Comparison of ENCODE assay signal across 16 cellular contexts in the genomic region with DNA sequence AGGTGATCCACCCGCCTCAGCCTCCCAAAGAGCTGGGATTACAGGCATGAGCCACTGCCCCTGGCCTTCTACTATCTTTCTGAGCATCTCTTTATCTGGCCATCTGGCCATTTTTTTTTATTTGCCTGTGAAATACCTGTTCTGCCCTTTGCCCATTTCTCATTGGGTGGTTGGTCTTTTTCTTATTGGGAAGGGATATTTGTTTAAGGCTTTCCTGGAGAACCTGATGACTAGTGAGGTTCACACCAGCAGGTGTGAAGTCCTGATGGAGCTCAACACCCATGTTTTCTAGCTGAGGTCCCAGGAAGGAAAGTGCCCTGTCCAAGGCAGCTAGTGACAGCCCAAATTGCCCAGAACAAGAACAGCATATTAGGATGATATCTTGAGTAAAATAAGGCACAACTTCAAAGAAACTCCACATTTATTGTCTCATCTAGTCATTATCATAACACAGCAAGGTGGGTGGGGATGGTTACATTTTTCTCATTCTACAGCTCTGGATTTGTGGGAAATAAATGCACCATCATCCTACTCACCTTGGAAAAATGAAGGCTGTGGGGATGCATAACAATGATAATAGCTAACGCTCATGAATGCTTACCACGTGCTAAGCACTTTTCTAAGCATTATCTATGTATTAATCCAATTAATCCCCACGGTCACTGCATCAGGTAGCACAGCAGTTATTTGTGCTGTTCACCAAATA. TPM values are rescaled to one million over a fixed set of nuclear protein-coding genes. Genes with fewer than 3 reads are reported as not detected.
DNase-seq lines count a peak whose midpoint lies in the region; ATAC-seq and TF ChIP-seq lines count a peak whose summit lies in the region.
"Had no signal": no experiment of that assay in that cellular context is flagged by ENCODE, and none has a peak within 500 bp of the region (broad histone marks: within the 10 kb centered on the region; RNA-seq: fewer than 3 reads in every experiment).

No MANE protein-coding gene starts in this region.

- H3K27ac ChIP-seq in mesendoderm (ENCODE audit: low read depth, low read length) = no peak overlapping the region

- no peak overlapping the region for H2BK120ac ChIP-seq in mesendoderm (ENCODE audit: low read depth, low read length)

- no CpG with 5 or more reads among the region's 4 CpGs for WGBS in mesendoderm (ENCODE audit: extremely low coverage, insufficient coverage, low lambda C conversion rate)

- in situ Hi-C loops in GM13976 (cut with MboI; ENCODE audit: low sequenced_read_pairs, unreplicated experiment) = no loop called here

- ATAC-seq in GM18517 (IDR thresholded peaks at IDR 0.05; ENCODE audit: unreplicated experiment) = no peak

- H3K36me3 ChIP-seq in mesendoderm (ENCODE audit: control insufficient read depth, insufficient read depth, low read length) = no peaks in the 10 kb centered on the region
- H3K36me3 ChIP-seq: BE2C, HAP-1 had no signal

- H4K8ac ChIP-seq in mesendoderm (ENCODE audit: low read depth, low read length) = no peak overlapping the region

- no peak overlapping the region for H2AK5ac ChIP-seq in mesendoderm (ENCODE audit: low read length)

- H3K4ac ChIP-seq in mesendoderm (ENCODE audit: low read depth, low read length) = no peak overlapping the region

- no peak overlapping the region for H3K9ac ChIP-seq in mesendoderm (ENCODE audit: low read length)

- no peaks in the 10 kb centered on the region for H3K4me1 ChIP-seq in mesendoderm (ENCODE audit: control insufficient read depth, low read depth, low read length)
- H3K4me1 ChIP-seq: BE2C, HAP-1 had no signal

- no peak overlapping the region for H4K5ac ChIP-seq in mesendoderm (ENCODE audit: low read length)

- no peak overlapping the region for H3K4me2 ChIP-seq in mesendoderm (ENCODE audit: low read length)

- H2BK15ac ChIP-seq in mesendoderm (replicated peaks; ENCODE audit: low read depth) = no peak overlapping the region

- H3K23ac ChIP-seq in mesendoderm (ENCODE audit: low read length) = peak overlapping the region; percentile 81

- no peaks in the 10 kb centered on the region for H3K79me1 ChIP-seq in mesendoderm (ENCODE audit: low read length)

- TF ChIP-seq CTCF in LNCaP clone FGC (IDR thresholded peaks at IDR 0.05; ENCODE audit: control insufficient read depth, extremely low read depth, insufficient read depth) (no peak), GM13976 (IDR thresholded peaks at IDR 0.05; ENCODE audit: borderline replicate concordance, control extremely low read depth, extremely low read depth, insufficient read depth, missing control alignments) (no peak)

- no peak overlapping the region for H3K18ac ChIP-seq in mesendoderm (ENCODE audit: low read length)

- no peaks in the 10 kb centered on the region for H3K27me3 ChIP-seq in mesendoderm (ENCODE audit: insufficient read depth, low read length, poor library complexity)
- H3K27me3 ChIP-seq: BE2C had no signal

- no peak overlapping the region for H3K56ac ChIP-seq in mesendoderm (ENCODE audit: low read length)

- H3K79me2 ChIP-seq in mesendoderm (ENCODE audit: control insufficient read depth, insufficient read depth, low read length) = no peaks in the 10 kb centered on the region

- H2BK5ac ChIP-seq in mesendoderm (ENCODE audit: low read length) = no peak overlapping the region

- H3K4me3 ChIP-seq in LNCaP clone FGC (ENCODE audit: low read depth, low read length) (no peak overlapping the region), mesendoderm (ENCODE audit: low read length) (no peak overlapping the region)
- H3K4me3 ChIP-seq: HAP-1 had no signal

- DNase-seq in DMS53 treated with DMSO at 0.1 percent for 48 hours (lab: John Stamatoyannopoulos, UW; ENCODE audit: unreplicated experiment) = peak; percentile 39
- DNase-seq in LNCaP clone FGC (ENCODE audit: low read depth) = peak; percentile 27
- no peak for DNase-seq in mesendoderm
- no peak for DNase-seq in CD1c-positive myeloid dendritic cell (ENCODE audit: extremely low spot score)
- no peak for DNase-seq in NCI-H2227 treated with DMSO at 0.1 percent for 48 hours (lab: John Stamatoyannopoulos, UW)
- no peak for DNase-seq in GM13976 (ENCODE audit: low spot score)
- DNase-seq: ACHN; BE2C; C1 segment of cervical spinal cord; Calu3; CD4-positive, alpha-beta memory T cell; GDM1; KG1 had no signal

RNA-seq across cellular contexts. Expression of a gene that starts 20.3 kb away (rescaled TPM):
- polyA plus RNA-seq in mesendoderm (2013, experiment 1 of 2) = not detected
- polyA plus RNA-seq in mesendoderm (2013, experiment 2 of 2) = not detected
- polyA plus RNA-seq: CD4-positive, alpha-beta memory T cell; H1 had no signal

RNA-seq across cellular contexts. Expression of a gene that starts 30.3 kb away (rescaled TPM):
- polyA plus RNA-seq in mesendoderm (2013, experiment 1 of 2) = 18.3 TPM
- polyA plus RNA-seq in mesendoderm (2013, experiment 2 of 2) = 17.9 TPM

RNA-seq across cellular contexts. Expression of a gene that starts 59.4 kb away (rescaled TPM):
- polyA plus RNA-seq in mesendoderm (2013, experiment 1 of 2) = 6.4 TPM
- polyA plus RNA-seq in mesendoderm (2013, experiment 2 of 2) = 6.3 TPM

Comparison
In these comparisons a context has a peak if more than half of its experiments do, and no peak if none do; other contexts are left out.
1. DNase-seq: peak in DMS53 treated with DMSO at 0.1 percent for 48 hours (single experiment) and LNCaP clone FGC (single experiment); none in mesendoderm (single experiment), CD1c-positive myeloid dendritic cell (single experiment), NCI-H2227 treated with DMSO at 0.1 percent for 48 hours (single experiment) and GM13976 (single experiment).